27 cellular contexts compared by ENCODE assay signal in the genomic region with DNA sequence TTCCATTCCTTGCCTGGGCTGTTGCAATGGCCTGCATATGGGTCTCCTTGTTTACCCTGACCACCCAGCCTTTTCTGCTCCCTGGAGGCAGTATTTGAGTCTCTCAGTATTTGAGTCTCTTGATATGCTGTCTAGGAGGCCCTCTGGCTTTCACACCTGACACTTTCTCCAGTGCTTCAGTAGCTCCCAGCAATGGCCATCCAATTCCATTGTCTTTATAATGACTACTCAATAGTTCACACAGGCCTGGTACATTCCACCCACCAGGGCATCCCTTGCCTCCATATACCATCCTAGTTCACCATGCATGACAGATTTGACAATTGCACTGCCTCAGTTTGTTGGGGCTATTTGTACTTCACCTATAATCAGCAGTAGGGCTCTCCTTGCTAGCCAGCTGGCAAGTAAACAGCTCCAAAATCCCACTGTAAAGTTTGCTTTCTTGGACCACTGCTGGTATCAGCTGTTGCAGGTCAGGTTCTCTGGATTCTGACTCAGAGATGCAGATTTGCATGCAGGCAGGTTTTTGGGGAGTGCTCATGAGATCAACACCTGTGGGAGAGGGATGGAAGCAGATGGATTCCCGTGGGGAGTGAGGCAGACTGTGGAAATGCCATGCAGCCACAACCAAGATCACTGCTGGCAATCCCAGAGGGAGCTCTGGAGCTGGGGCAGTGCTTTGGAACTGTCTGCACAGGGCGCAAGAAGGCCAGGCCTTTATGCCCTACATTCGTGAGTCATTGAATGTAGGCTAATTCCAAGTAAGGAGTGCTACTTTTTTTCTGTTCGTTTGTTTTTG. TPM values are rescaled to one million over a fixed set of nuclear protein-coding genes. Genes with fewer than 3 reads are reported as not detected.
"Had no signal": no experiment of that assay in that cellular context is flagged by ENCODE, and none has a peak within 500 bp of the region (broad histone marks: within the 10 kb centered on the region; RNA-seq: fewer than 3 reads in every experiment).

No MANE protein-coding gene starts in this region.

- H3K36me3 ChIP-seq: left lung, sigmoid colon, thoracic aorta had no signal

- H3K4me3 ChIP-seq: hepatocyte, left lung, sigmoid colon, thoracic aorta had no signal

- H3K27ac ChIP-seq: hepatocyte, left lung, sigmoid colon, thoracic aorta had no signal

- ATAC-seq: activated CD8-positive, alpha-beta memory T cell treated with anti-CD3 and anti-CD28 coated beads, Interleukin-2, amount 10 ng/mL, durations not matched to agents 7 days and 5 days; left lung; natural killer cell had no signal

- H3K4me2 ChIP-seq: hepatocyte had no signal

- H3K79me2 ChIP-seq: hepatocyte had no signal

- H3K27ac Mint-ChIP-seq: activated CD4-positive, alpha-beta memory T cell treated with anti-CD3 and anti-CD28 coated beads, Interleukin-2, amount 10 ng/mL, durations not matched to agents 7 days and 5 days; activated CD8-positive, alpha-beta memory T cell treated with anti-CD3 and anti-CD28 coated beads, Interleukin-2, amount 10 ng/mL, durations not matched to agents 7 days and 5 days; activated T-helper 1 cell treated with anti-CD3 and anti-CD28 coated beads, Interleukin-12 subunit alpha, Interleukin-12 subunit beta, Interleukin-2, Interleukin-4 antibody, amounts not matched to agents 30 ng/mL and 10 ng/mL and 1 ng/mL, durations not matched to agents 14 hours and 24 hours and 36 hours; brain; dendritic cell treated with granulocyte-macrophage colony-stimulating factor and Interleukin-4, amounts not matched to agents 40 ng/mL and 50 ng/mL, for 4 days; mesothelial cell of epicardium; type B pancreatic cell had no signal

- H3K4me3 Mint-ChIP-seq: activated CD4-positive, alpha-beta memory T cell treated with anti-CD3 and anti-CD28 coated beads, Interleukin-2, amount 10 ng/mL, durations not matched to agents 7 days and 5 days; activated CD8-positive, alpha-beta memory T cell treated with anti-CD3 and anti-CD28 coated beads, Interleukin-2, amount 10 ng/mL, durations not matched to agents 7 days and 5 days; activated T-helper 1 cell treated with anti-CD3 and anti-CD28 coated beads, Interleukin-12 subunit alpha, Interleukin-12 subunit beta, Interleukin-2, Interleukin-4 antibody, amounts not matched to agents 30 ng/mL and 10 ng/mL and 1 ng/mL, durations not matched to agents 14 hours and 24 hours and 36 hours; brain; dendritic cell treated with granulocyte-macrophage colony-stimulating factor and Interleukin-4, amounts not matched to agents 40 ng/mL and 50 ng/mL, for 4 days; mesothelial cell of epicardium; natural killer cell; type B pancreatic cell had no signal

- H2AFZ ChIP-seq: hepatocyte had no signal

- H3K9me3 ChIP-seq: left lung, sigmoid colon, thoracic aorta had no signal

- H3K9me3 Mint-ChIP-seq: activated CD4-positive, alpha-beta memory T cell treated with anti-CD3 and anti-CD28 coated beads, Interleukin-2, amount 10 ng/mL, durations not matched to agents 7 days and 5 days; activated T-helper 1 cell treated with anti-CD3 and anti-CD28 coated beads, Interleukin-12 subunit alpha, Interleukin-12 subunit beta, Interleukin-2, Interleukin-4 antibody, amounts not matched to agents 30 ng/mL and 10 ng/mL and 1 ng/mL, durations not matched to agents 14 hours and 24 hours and 36 hours; brain; dendritic cell treated with granulocyte-macrophage colony-stimulating factor and Interleukin-4, amounts not matched to agents 40 ng/mL and 50 ng/mL, for 4 days; mesothelial cell of epicardium; natural killer cell; type B pancreatic cell had no signal

- H3K4me1 ChIP-seq: sigmoid colon had no signal

- DNase-seq: activated CD4-positive, alpha-beta memory T cell treated with anti-CD3 and anti-CD28 coated beads, Interleukin-2, amount 10 ng/mL, durations not matched to agents 7 days and 5 days; activated CD4-positive, alpha-beta T cell treated with anti-CD3 and anti-CD28 coated beads for 48 hours; activated CD4-positive, CD25-positive, alpha-beta regulatory T cell; activated CD8-positive, alpha-beta memory T cell treated with anti-CD3 and anti-CD28 coated beads, Interleukin-2, amount 10 ng/mL, durations not matched to agents 7 days and 5 days; activated gamma-delta T cell; activated naive CD4-positive, alpha-beta T cell treated with anti-CD3 and anti-CD28 coated beads, Interleukin-2, amount 50 U/mL, for 16 hours; aorta; caudate nucleus; effector CD4-positive, alpha-beta T cell; erythroblast; foreskin melanocyte; glutamatergic neuron; left lung; natural killer cell; sigmoid colon; stimulated activated CD4-positive, alpha-beta T cell treated with anti-CD3 and anti-CD28 coated beads, Interleukin-2, amount 100 ng/mL, for 48 hours; stimulated activated naive CD4-positive, alpha-beta T cell; T-helper 9 cell had no signal

- H3K36me3 Mint-ChIP-seq: activated CD8-positive, alpha-beta memory T cell treated with anti-CD3 and anti-CD28 coated beads, Interleukin-2, amount 10 ng/mL, durations not matched to agents 7 days and 5 days; brain; mesothelial cell of epicardium; natural killer cell; type B pancreatic cell had no signal

- H3K27me3 ChIP-seq: hepatocyte, left lung had no signal

RNA-seq across cellular contexts. Expression of a gene that starts 19.1 kb away (rescaled TPM):
- total RNA-seq: lung microvascular endothelial cell, mesothelial cell of epicardium, renal cortical epithelial cell had no signal
